ENCODE assay signal across 8 cellular contexts in genomic region chr12:121580959-121581680, GRCh38. TPM values are rescaled to one million over a fixed set of nuclear protein-coding genes. Genes with fewer than 3 reads are reported as not detected.
DNase-seq lines count a peak whose midpoint lies in the region; ATAC-seq and TF ChIP-seq lines count a peak whose summit lies in the region.

TSS of gene KDM2B (minus strand) at chr12:121581023. CDS start at chr12:121580911, 112 bp downstream.

- H3K4me2 ChIP-seq in PC-9 = peak within 1 kb of the TSS; percentile 99

- no peak for TF ChIP-seq CTCF in PC-9 (conservative IDR thresholded peaks at IDR 0.05)

- no peaks in the 10 kb centered on the region for H4K20me1 ChIP-seq in PC-9 (ENCODE audit: insufficient read depth)

- no peaks in the 10 kb centered on the region for H3K9me2 ChIP-seq in PC-9 (ENCODE audit: insufficient read depth)

- no peak within 1 kb of the TSS for H3K27ac ChIP-seq in PC-9
- H3K27ac ChIP-seq in right cardiac atrium (ENCODE audit: low read length) = peak within 1 kb of the TSS; percentile 60

- no TSS peak for BruUV-seq in PC-9 (replicated peaks; lab: Mats Ljungman, UMichigan)

- intact Hi-C loops in PC-9 (cut with micrococcal nuclease; ENCODE audit: unreplicated experiment) (loop anchor here (5.0 kb wide), 2 partner anchors 46 to 686 kb away; partner anchors contain the start of genes ORAI1 and VPS33A), right cardiac atrium (cut with DNase I) (loop anchor here in 1 of 4 donors (5.0 kb wide), 1 partner anchor 46 kb away; the partner anchor contains the start of gene ORAI1), posterior vena cava (cut with DNase I) (no loop called here)

- peaks cover 24% of the 10 kb centered on the region; the same call in 1 of the 2 replicates for H3F3A ChIP-seq in PC-9 (ENCODE audit: insufficient read depth, low read depth)

- CTCF ChIA-PET in PC-9 (lab: Charles Lee) = interaction anchor here (0.8 kb wide), 1 partner anchor 46 kb away, joined by 4 read pairs; no protein-coding TSS in a partner anchor

- H2AFZ ChIP-seq in PC-9 = peak within 1 kb of the TSS; percentile 84

- peak in 2 of 3 experiments; percentile 54 to 66 for DNase-seq in NCI-H1417 (lab: John Stamatoyannopoulos, UW)
- no peak for DNase-seq in NCI-H1417 treated with DMSO at 0.1 percent for 48 hours (lab: John Stamatoyannopoulos, UW)
- no peak for DNase-seq in PC-9
- peak; percentile 56 for DNase-seq in astrocyte of the hippocampus (ENCODE audit: low read depth, low spot score)
- peak in 1 of 3 donors; percentile 49 for DNase-seq in right cardiac atrium
- no peak for DNase-seq in posterior vena cava (ENCODE audit: low spot score)
- no peak for DNase-seq in 8988T

- peak within 1 kb of the TSS; percentile 86 for H3K4me3 ChIP-seq in PC-9
- H3K4me3 ChIP-seq in right cardiac atrium (ENCODE audit: low read length) = peak within 1 kb of the TSS; percentile 98

- WGBS in right cardiac atrium = 14% methylated on average over 23 of the region's 23 CpGs

- POLR2A ChIA-PET in PC-9 (lab: Charles Lee; ENCODE audit: unreplicated experiment) = interaction anchor here (0.9 kb wide), 1 partner anchor 46 kb away, joined by 7 read pairs; no protein-coding TSS in a partner anchor

- no peaks in the 10 kb centered on the region for H3K9me3 ChIP-seq in PC-9 (ENCODE audit: insufficient read depth, low read depth)
- H3K9me3 ChIP-seq in right cardiac atrium (ENCODE audit: control insufficient read depth, low read length) = no peaks in the 10 kb centered on the region

- peaks cover 30% of the 10 kb centered on the region for H3K4me1 ChIP-seq in PC-9 (replicated peaks; ENCODE audit: insufficient read depth)
- peaks cover 9% of the 10 kb centered on the region for H3K4me1 ChIP-seq in right cardiac atrium (ENCODE audit: control insufficient read depth, insufficient read depth, low read length)

- H3K27me3 ChIP-seq in PC-9 (ENCODE audit: insufficient read depth, low read depth) = no peaks in the 10 kb centered on the region
- no peaks in the 10 kb centered on the region for H3K27me3 ChIP-seq in right cardiac atrium (ENCODE audit: control insufficient read depth, insufficient read depth)

- peaks cover 3% of the 10 kb centered on the region; the same call in 1 of the 2 replicates for H3K79me2 ChIP-seq in PC-9 (ENCODE audit: low read depth)

- no peaks in the 10 kb centered on the region for H3K36me3 ChIP-seq in PC-9 (ENCODE audit: low read depth)

- ATAC-seq in right cardiac atrium = peak; percentile 34 to 56
- ATAC-seq in HG02571 (IDR thresholded peaks at IDR 0.05; ENCODE audit: unreplicated experiment) = no peak

RNA-seq across cellular contexts. Expression of gene KDM2B, which starts in this region (rescaled TPM):
- total RNA-seq in PC-9 (2021) (43.6 and 45.1 TPM in 2 replicates), right cardiac atrium (10 to 100 TPM; 11.8 to 16.0 (median 13.1) TPM), posterior vena cava (10 to 100 TPM; 14.6 to 15.6 TPM)
- polyA plus RNA-seq in right cardiac atrium = 6.1 TPM

Comparison
In these comparisons a context has a peak if more than half of its experiments do, and no peak if none do; other contexts are left out.
1. DNase-seq: peak in NCI-H1417 (2 of 3) and astrocyte of the hippocampus (single experiment); none in NCI-H1417 treated with DMSO at 0.1 percent for 48 hours (single experiment), PC-9 (0 of 2), posterior vena cava (single experiment) and 8988T (single experiment).